ENCODE assay signal across 8 cellular contexts in the genomic region with DNA sequence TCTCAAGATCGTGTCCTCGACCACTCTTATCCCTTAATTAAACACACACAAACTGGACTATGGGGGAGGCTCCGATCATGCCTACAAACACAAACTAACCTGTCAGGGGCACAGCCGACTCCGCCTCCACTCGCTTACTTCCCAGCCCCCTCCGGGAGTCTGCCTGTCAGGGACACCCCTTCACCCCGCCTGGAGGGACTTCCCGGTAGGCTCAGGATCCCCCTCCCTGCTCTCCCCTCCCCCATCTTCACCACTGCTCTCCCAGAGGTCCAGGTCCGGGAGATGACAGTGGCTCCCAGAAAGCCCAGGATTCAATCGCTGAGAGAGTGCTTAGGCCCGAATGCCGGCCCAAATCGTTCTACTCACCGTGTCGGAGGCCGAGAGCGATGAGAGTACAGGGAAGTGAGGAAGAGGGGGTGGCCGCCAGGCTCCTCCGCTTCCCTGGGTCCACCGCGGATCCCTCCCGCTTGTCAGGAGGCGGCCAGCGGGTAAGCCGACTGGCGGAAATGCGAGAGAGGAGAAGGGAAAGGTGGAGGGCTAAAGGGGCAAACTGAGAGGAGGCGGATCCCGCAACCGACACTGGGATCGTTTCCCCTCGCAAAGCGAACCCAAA. TPM values are rescaled to one million over a fixed set of nuclear protein-coding genes. Genes with fewer than 3 reads are reported as not detected.
DNase-seq lines count a peak whose midpoint lies in the region; ATAC-seq and TF ChIP-seq lines count a peak whose summit lies in the region.
"Not testable (repeated sequence)": the region's sequence is repeated elsewhere in the genome, so short reads cannot be mapped to it uniquely, and the experiment has no call there.

No MANE protein-coding gene starts in this region.

- peaks cover 42% of the 10 kb centered on the region for H3K36me3 Mint-ChIP-seq in stimulated activated naive CD8-positive, alpha-beta T cell treated with anti-CD3 and anti-CD28 coated beads, Interleukin-15, Interleukin-2, amounts not matched to agents 100 ng/mL and 50 ng/mL, for 24 hours (ENCODE audit: low read depth)

- TF ChIP-seq POLR2A in gastroesophageal sphincter (IDR thresholded peaks at IDR 0.05), result not testable (repeated sequence)

- TF ChIP-seq CTCF in astrocyte of the spinal cord (IDR thresholded peaks at IDR 0.05; ENCODE audit: low read depth, low read length); gastroesophageal sphincter (IDR thresholded peaks at IDR 0.05): not testable (repeated sequence)

- H3K4me1 ChIP-seq in SJSA1 (replicated peaks), result not testable (repeated sequence)
- H3K4me1 ChIP-seq in gastroesophageal sphincter (peaks cover 0 to 60% (median 16%) of the 10 kb centered on the region in 3 donors), muscle layer of colon (ENCODE audit: insufficient read depth, low read length) (peaks cover 18% of the 10 kb centered on the region)

- H3K9ac ChIP-seq in muscle layer of colon (ENCODE audit: low read length), result peak overlapping the region; percentile 78

- peak overlapping the region; percentile 96 for H3K27ac Mint-ChIP-seq in stimulated activated naive CD8-positive, alpha-beta T cell treated with anti-CD3 and anti-CD28 coated beads, Interleukin-15, Interleukin-2, amounts not matched to agents 100 ng/mL and 50 ng/mL, for 24 hours

- not testable (repeated sequence) for H3K27me3 ChIP-seq in SJSA1 (replicated peaks); gastroesophageal sphincter; muscle layer of colon (ENCODE audit: control insufficient read depth in 1 of 2, insufficient read depth in 2 of 2, low read length in 2 of 2)

- not testable (repeated sequence) for H3K27me3 Mint-ChIP-seq in stimulated activated naive CD8-positive, alpha-beta T cell treated with anti-CD3 and anti-CD28 coated beads, Interleukin-15, Interleukin-2, amounts not matched to agents 100 ng/mL and 50 ng/mL, for 24 hours

- TF ChIP-seq EP300 in gastroesophageal sphincter (IDR thresholded peaks at IDR 0.05), result not testable (repeated sequence)

- WGBS in gastroesophageal sphincter (ENCODE audit: low coverage in 1 of 2), 2 donors, result 1% methylated on average over 11 of the region's 34 CpGs; no CpG with 5 or more reads in 1 of the 2 donors

- not testable (repeated sequence) for H3K9me3 ChIP-seq in SJSA1 (replicated peaks); gastroesophageal sphincter; muscle layer of colon (ENCODE audit: low read length)

- ATAC-seq in GM21529 (IDR thresholded peaks at IDR 0.05; ENCODE audit: unreplicated experiment), result peak; percentile 23
- ATAC-seq in HG03439 (IDR thresholded peaks at IDR 0.05; ENCODE audit: unreplicated experiment), result peak; percentile 19
- ATAC-seq in gastroesophageal sphincter, result peak; percentile 13

- peaks cover 75% of the 10 kb centered on the region for H3K4me1 Mint-ChIP-seq in stimulated activated naive CD8-positive, alpha-beta T cell treated with anti-CD3 and anti-CD28 coated beads, Interleukin-15, Interleukin-2, amounts not matched to agents 100 ng/mL and 50 ng/mL, for 24 hours (ENCODE audit: low read depth)

- H3K36me3 ChIP-seq in SJSA1 (peaks cover 36% of the 10 kb centered on the region), gastroesophageal sphincter (peaks cover 0 to 16% of the 10 kb centered on the region in 2 donors)
- H3K36me3 ChIP-seq in muscle layer of colon (ENCODE audit: insufficient read depth, low read length), result not testable (repeated sequence)

- not testable (repeated sequence) for H3K9me3 Mint-ChIP-seq in stimulated activated naive CD8-positive, alpha-beta T cell treated with anti-CD3 and anti-CD28 coated beads, Interleukin-15, Interleukin-2, amounts not matched to agents 100 ng/mL and 50 ng/mL, for 24 hours

- in situ Hi-C loops in astrocyte of the spinal cord (cut with HindIII; ENCODE audit: low sequenced_read_pairs), result not testable (repeated sequence)

- H3K27ac ChIP-seq in SJSA1, result peak overlapping the region; percentile 100
- peak overlapping the region; percentile 86 to 98 (median 96) for H3K27ac ChIP-seq in gastroesophageal sphincter
- H3K27ac ChIP-seq in muscle layer of colon (ENCODE audit: low read depth, low read length), result peak overlapping the region; percentile 100

- peak overlapping the region; percentile 87 for H3K4me3 ChIP-seq in SJSA1
- H3K4me3 ChIP-seq in astrocyte of the spinal cord (ENCODE audit: low read depth, low read length), result peak overlapping the region; percentile 96
- H3K4me3 ChIP-seq in gastroesophageal sphincter, result peak overlapping the region; percentile 85 to 96
- H3K4me3 ChIP-seq in muscle layer of colon (ENCODE audit: low read depth in 1 of 2, low read length in 2 of 2), result peak overlapping the region; percentile 88 to 94

- DNase-seq in DMS153 (lab: John Stamatoyannopoulos, UW), result peak; percentile 23
- DNase-seq in SJSA1 (ENCODE audit: low read depth in 1 of 2, low spot score in 2 of 2); astrocyte of the spinal cord (ENCODE audit: low read depth, low spot score): not testable (repeated sequence)

- H3K4me3 Mint-ChIP-seq in stimulated activated naive CD8-positive, alpha-beta T cell treated with anti-CD3 and anti-CD28 coated beads, Interleukin-15, Interleukin-2, amounts not matched to agents 100 ng/mL and 50 ng/mL, for 24 hours, result peak overlapping the region; percentile 98

RNA-seq across cellular contexts. Expression of a gene that starts 0.8 kb away (rescaled TPM):
- 46.5 and 48.9 TPM in 2 replicates for total RNA-seq in SJSA1 (2014; rRNA removed; shearing (Covaris generic))
- total RNA-seq in gastroesophageal sphincter, result 100 to 1,000 TPM in 3 of 4 donors, 10 to 100 TPM in 1; 77.4 to 181 (median 152) TPM

RNA-seq across cellular contexts. Expression of a gene that starts 1.1 kb away (rescaled TPM):
- 34.3 and 52.6 TPM in 2 replicates for total RNA-seq in SJSA1 (2014; rRNA removed; shearing (Covaris generic))
- total RNA-seq in gastroesophageal sphincter, result 100 to 1,000 TPM in 3 of 4 donors, 10 to 100 TPM in 1; 81.4 to 115 (median 107) TPM
